Comparison of ENCODE assay signal across 13 cellular contexts in the genomic region with DNA sequence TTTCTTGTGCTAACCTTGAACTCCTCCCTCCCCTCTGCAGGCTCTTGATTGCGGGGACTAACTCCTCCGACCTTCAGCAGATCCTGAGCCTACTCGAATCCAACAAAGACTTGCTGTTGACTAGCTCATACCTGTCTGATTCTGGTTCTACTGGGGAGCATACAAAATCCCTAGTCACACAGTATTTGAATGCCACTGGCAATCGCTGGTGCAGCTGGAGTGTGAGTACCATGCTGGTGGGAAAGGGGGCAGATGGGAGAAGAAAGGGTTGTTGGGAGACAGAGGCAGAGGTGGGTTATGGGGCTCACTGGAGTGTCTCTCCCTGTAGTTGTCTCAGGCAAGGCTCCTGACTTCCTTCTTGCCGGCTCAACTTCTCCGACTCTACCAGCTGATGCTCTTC. TPM values are rescaled to one million over a fixed set of nuclear protein-coding genes. Genes with fewer than 3 reads are reported as not detected.
DNase-seq lines count a peak whose midpoint lies in the region; ATAC-seq and TF ChIP-seq lines count a peak whose summit lies in the region.
"Had no signal": no experiment of that assay in that cellular context is flagged by ENCODE, and none has a peak within 500 bp of the region (broad histone marks: within the 10 kb centered on the region; RNA-seq: fewer than 3 reads in every experiment).

No MANE protein-coding gene starts in this region.

- H3K9me3 ChIP-seq in gastroesophageal sphincter: no peaks in the 10 kb centered on the region

- DNase-seq in activated naive CD4-positive, alpha-beta T cell (lab: John Stamatoyannopoulos, UW): no peak
- no peak for DNase-seq in activated T-helper 2 cell treated with anti-CD3 and anti-CD28 coated beads, Interferon-gamma antibody, Interleukin-2, Interleukin-4, amounts not matched to agents 10 μg/mL and 5 μg/mL and 100 μg/mL, durations not matched to agents 14 hours and 24 hours and 36 hours (ENCODE audit: low spot score)
- DNase-seq in fibroblast of villous mesenchyme (ENCODE audit: low read depth) (no peak), SHP77 (lab: John Stamatoyannopoulos, UW) (no peak), NCI-H2227 (lab: John Stamatoyannopoulos, UW; ENCODE audit: unreplicated experiment) (no peak)
- DNase-seq: H7, islet precursor cell, Karpas-422 had no signal

- H3K27me3 Mint-ChIP-seq in activated naive CD4-positive, alpha-beta T cell treated with anti-CD3 and anti-CD28 coated beads, Interleukin-2, amount 50 U/mL, for 24 hours: no peaks in the 10 kb centered on the region
- no peaks in the 10 kb centered on the region for H3K27me3 Mint-ChIP-seq in activated T-helper 2 cell treated with anti-CD3 and anti-CD28 coated beads, Interferon-gamma antibody, Interleukin-2, Interleukin-4, amounts not matched to agents 10 μg/mL and 5 μg/mL and 100 μg/mL, durations not matched to agents 14 hours and 24 hours and 36 hours (ENCODE audit: low read depth)

- H3K9me3 Mint-ChIP-seq in activated naive CD4-positive, alpha-beta T cell treated with anti-CD3 and anti-CD28 coated beads, Interleukin-2, amount 50 U/mL, for 24 hours: no peaks in the 10 kb centered on the region
- no peaks in the 10 kb centered on the region for H3K9me3 Mint-ChIP-seq in activated T-helper 2 cell treated with anti-CD3 and anti-CD28 coated beads, Interferon-gamma antibody, Interleukin-2, Interleukin-4, amounts not matched to agents 10 μg/mL and 5 μg/mL and 100 μg/mL, durations not matched to agents 14 hours and 24 hours and 36 hours

- intact Hi-C loops in activated T-helper 2 cell treated with anti-CD3 and anti-CD28 coated beads, Interferon-gamma antibody, Interleukin-2, Interleukin-4, amounts not matched to agents 10 μg/mL and 5 μg/mL and 100 μg/mL, durations not matched to agents 14 hours and 24 hours and 36 hours (cut with micrococcal nuclease): no loop called here

- peaks cover 60% of the 10 kb centered on the region for H3K4me1 Mint-ChIP-seq in activated naive CD4-positive, alpha-beta T cell treated with anti-CD3 and anti-CD28 coated beads, Interleukin-2, amount 50 U/mL, for 24 hours
- H3K4me1 Mint-ChIP-seq in activated T-helper 2 cell treated with anti-CD3 and anti-CD28 coated beads, Interferon-gamma antibody, Interleukin-2, Interleukin-4, amounts not matched to agents 10 μg/mL and 5 μg/mL and 100 μg/mL, durations not matched to agents 14 hours and 24 hours and 36 hours (ENCODE audit: low read depth): peaks cover 43% of the 10 kb centered on the region

- H3K4me3 ChIP-seq in fibroblast of villous mesenchyme (ENCODE audit: low read depth, low read length) (peak overlapping the region; percentile 40), gastroesophageal sphincter (peak overlapping the region in 1 of 2 donors; percentile 2)

- peaks cover 58% of the 10 kb centered on the region for H3K36me3 Mint-ChIP-seq in activated naive CD4-positive, alpha-beta T cell treated with anti-CD3 and anti-CD28 coated beads, Interleukin-2, amount 50 U/mL, for 24 hours
- peaks cover 96% of the 10 kb centered on the region for H3K36me3 Mint-ChIP-seq in activated T-helper 2 cell treated with anti-CD3 and anti-CD28 coated beads, Interferon-gamma antibody, Interleukin-2, Interleukin-4, amounts not matched to agents 10 μg/mL and 5 μg/mL and 100 μg/mL, durations not matched to agents 14 hours and 24 hours and 36 hours (ENCODE audit: low read depth)

- TF ChIP-seq CTCF in fibroblast of villous mesenchyme (IDR thresholded peaks at IDR 0.05; ENCODE audit: insufficient read depth, low read depth, low read length) (no peak), gastroesophageal sphincter (IDR thresholded peaks at IDR 0.05) (no peak)

- no peak for ATAC-seq in gastroesophageal sphincter
- ATAC-seq: activated CD4-positive, CD25-positive, alpha-beta regulatory T cell treated with anti-CD3 and anti-CD28 coated beads, Interleukin-2, amount 50 U/mL, for 24 hours; esophagus mucosa had no signal

- peaks cover 5 to 75% of the 10 kb centered on the region in 2 donors for H3K36me3 ChIP-seq in gastroesophageal sphincter

- peak overlapping the region; percentile 87 for H3K4me3 Mint-ChIP-seq in activated naive CD4-positive, alpha-beta T cell treated with anti-CD3 and anti-CD28 coated beads, Interleukin-2, amount 50 U/mL, for 24 hours
- H3K4me3 Mint-ChIP-seq in activated T-helper 2 cell treated with anti-CD3 and anti-CD28 coated beads, Interferon-gamma antibody, Interleukin-2, Interleukin-4, amounts not matched to agents 10 μg/mL and 5 μg/mL and 100 μg/mL, durations not matched to agents 14 hours and 24 hours and 36 hours (ENCODE audit: low read depth): peak overlapping the region; percentile 58

- TF ChIP-seq EP300 in gastroesophageal sphincter (IDR thresholded peaks at IDR 0.05): no peak

- no peaks in the 10 kb centered on the region for H3K27me3 ChIP-seq in gastroesophageal sphincter

- WGBS in gastroesophageal sphincter (ENCODE audit: low coverage in 1 of 2), 2 donors: 80 to 94% methylated on average over 1 to 3 of the region's 6 CpGs

- peaks cover 0 to 89% (median 19%) of the 10 kb centered on the region in 3 donors for H3K4me1 ChIP-seq in gastroesophageal sphincter

- no peak for TF ChIP-seq POLR2A in gastroesophageal sphincter (IDR thresholded peaks at IDR 0.05)

- peak overlapping the region; percentile 7 for H3K27ac ChIP-seq in temporal lobe (ENCODE audit: low read depth, low read length)
- peak overlapping the region in 1 of 4 donors; percentile 24 for H3K27ac ChIP-seq in gastroesophageal sphincter

- peak overlapping the region; percentile 91 for H3K27ac Mint-ChIP-seq in activated naive CD4-positive, alpha-beta T cell treated with anti-CD3 and anti-CD28 coated beads, Interleukin-2, amount 50 U/mL, for 24 hours
- peak overlapping the region; percentile 49 for H3K27ac Mint-ChIP-seq in activated T-helper 2 cell treated with anti-CD3 and anti-CD28 coated beads, Interferon-gamma antibody, Interleukin-2, Interleukin-4, amounts not matched to agents 10 μg/mL and 5 μg/mL and 100 μg/mL, durations not matched to agents 14 hours and 24 hours and 36 hours

RNA-seq across cellular contexts. Expression of a gene that starts 4.4 kb away (rescaled TPM):
- 245 and 286 TPM in 2 replicates for total RNA-seq in activated T-helper 2 cell treated with anti-CD3 and anti-CD28 coated beads, Interferon-gamma antibody, Interleukin-2, Interleukin-4, amounts not matched to agents 10 μg/mL and 5 μg/mL and 100 μg/mL, durations not matched to agents 14 hours and 24 hours and 36 hours
- total RNA-seq in fibroblast of villous mesenchyme: 117 and 190 TPM in 2 replicates
- 66.9 TPM for total RNA-seq in temporal lobe
- 100 to 1,000 TPM in 1 of 4 donors, 10 to 100 TPM in 3; 66.9 to 144 (median 80.2) TPM for total RNA-seq in gastroesophageal sphincter

RNA-seq across cellular contexts. Expression of a gene that starts 36.0 kb away (rescaled TPM):
- total RNA-seq in activated T-helper 2 cell treated with anti-CD3 and anti-CD28 coated beads, Interferon-gamma antibody, Interleukin-2, Interleukin-4, amounts not matched to agents 10 μg/mL and 5 μg/mL and 100 μg/mL, durations not matched to agents 14 hours and 24 hours and 36 hours: not detected in 2 replicates
- total RNA-seq in fibroblast of villous mesenchyme (not detected in 2 replicates), temporal lobe (8.9 TPM), gastroesophageal sphincter (under 1 TPM in 3 of 4 donors, not detected in 1; 0.16 to 0.89 (median 0.27) TPM)
- total RNA-seq: esophagus mucosa, H7 had no signal

RNA-seq across cellular contexts. Expression of a gene that starts 45.7 kb away (rescaled TPM):
- 109 and 112 TPM in 2 replicates for total RNA-seq in activated T-helper 2 cell treated with anti-CD3 and anti-CD28 coated beads, Interferon-gamma antibody, Interleukin-2, Interleukin-4, amounts not matched to agents 10 μg/mL and 5 μg/mL and 100 μg/mL, durations not matched to agents 14 hours and 24 hours and 36 hours
- total RNA-seq in fibroblast of villous mesenchyme (36.1 and 39.7 TPM in 2 replicates), temporal lobe (28.8 TPM), gastroesophageal sphincter (10 to 100 TPM; 26.6 to 46.8 (median 39.3) TPM)

RNA-seq across cellular contexts. Expression of a gene that starts 52.5 kb away (rescaled TPM):
- 1.2 TPM in 1 of 2 replicates, not detected in the other for total RNA-seq in activated T-helper 2 cell treated with anti-CD3 and anti-CD28 coated beads, Interferon-gamma antibody, Interleukin-2, Interleukin-4, amounts not matched to agents 10 μg/mL and 5 μg/mL and 100 μg/mL, durations not matched to agents 14 hours and 24 hours and 36 hours
- total RNA-seq in fibroblast of villous mesenchyme (not detected in 2 replicates), temporal lobe (not detected), gastroesophageal sphincter (not detected)
- total RNA-seq: esophagus mucosa, H7 had no signal

RNA-seq across cellular contexts. Expression of a gene that starts 53.3 kb away (rescaled TPM):
- total RNA-seq in activated T-helper 2 cell treated with anti-CD3 and anti-CD28 coated beads, Interferon-gamma antibody, Interleukin-2, Interleukin-4, amounts not matched to agents 10 μg/mL and 5 μg/mL and 100 μg/mL, durations not matched to agents 14 hours and 24 hours and 36 hours: 37.4 and 41.9 TPM in 2 replicates
- total RNA-seq in fibroblast of villous mesenchyme: 35.1 and 47.5 TPM in 2 replicates
- total RNA-seq in temporal lobe: 27.3 TPM
- 10 to 100 TPM; 23.3 to 31.6 (median 27.8) TPM for total RNA-seq in gastroesophageal sphincter
